9 cellular contexts compared by ENCODE assay signal in the genomic region with DNA sequence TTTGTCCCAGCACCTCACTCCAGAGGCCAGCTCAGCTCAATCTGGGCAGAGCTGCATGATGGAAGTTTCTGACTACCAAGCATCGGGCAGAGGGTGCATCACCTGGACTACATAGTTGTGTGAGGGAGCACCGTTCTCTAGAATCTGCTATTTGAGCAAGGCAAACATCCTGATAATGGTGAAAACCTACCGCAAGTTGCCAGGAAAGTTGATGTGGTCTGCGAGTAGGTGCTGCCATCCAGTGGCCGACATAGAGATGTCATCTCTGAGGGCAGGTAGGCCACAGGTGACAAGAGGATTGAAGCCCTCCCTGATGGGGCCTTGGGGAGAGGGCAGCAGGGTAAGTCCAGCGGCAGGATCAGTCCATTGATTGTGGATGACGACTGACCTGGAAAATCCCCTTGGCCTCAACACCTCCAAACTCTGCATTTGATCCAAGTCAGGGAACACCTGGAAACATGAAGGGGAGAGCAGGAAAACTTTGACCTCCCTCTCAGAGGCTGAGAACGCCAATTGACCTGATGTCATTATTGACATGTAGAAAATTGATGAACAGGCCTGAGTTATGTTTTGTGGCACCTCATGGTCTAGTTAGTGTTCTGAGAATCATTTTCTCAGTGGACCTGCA. TPM values are rescaled to one million over a fixed set of nuclear protein-coding genes. Genes with fewer than 3 reads are reported as not detected.
DNase-seq lines count a peak whose midpoint lies in the region; ATAC-seq and TF ChIP-seq lines count a peak whose summit lies in the region.
"Had no signal": no experiment of that assay in that cellular context is flagged by ENCODE, and none has a peak within 500 bp of the region (broad histone marks: within the 10 kb centered on the region; RNA-seq: fewer than 3 reads in every experiment).

No MANE protein-coding gene starts in this region.

- H3K4me3 ChIP-seq in GM06990 (replicated peaks; ENCODE audit: low read depth, low read length) (no peak overlapping the region), iPS DF 6.9 (ENCODE audit: low read length) (no peak overlapping the region)

- intact Hi-C loops in Right ventricle myocardium superior (cut with DNase I), result no loop called here

- WGBS in iPS DF 6.9 (ENCODE audit: insufficient coverage, insufficient read length), result no CpG with 5 or more reads among the region's 8 CpGs

- no peaks in the 10 kb centered on the region for H3K4me1 ChIP-seq in iPS DF 6.9 (ENCODE audit: control insufficient read depth, insufficient read depth, low read length)

- no peaks in the 10 kb centered on the region for H3K9me3 ChIP-seq in iPS DF 6.9 (ENCODE audit: control insufficient read depth, insufficient read depth, low read length)

- H3K36me3 ChIP-seq in GM06990 (ENCODE audit: control insufficient read depth, insufficient read depth, low read length) (no peaks in the 10 kb centered on the region), iPS DF 6.9 (ENCODE audit: control insufficient read depth, insufficient read depth, low read length) (no peaks in the 10 kb centered on the region)

- ATAC-seq in GM19452 (IDR thresholded peaks at IDR 0.05; ENCODE audit: unreplicated experiment) (peak; percentile 74), Right ventricle myocardium superior (ENCODE audit: poor library complexity) (no peak)

- peak; percentile 75 for TF ChIP-seq CTCF in GM06990 (IDR thresholded peaks at IDR 0.05; ENCODE audit: insufficient read depth, low read length, poor library complexity, severe bottlenecking)

- H3K27me3 ChIP-seq in GM06990 (replicated peaks; ENCODE audit: control insufficient read depth, insufficient read depth, low read length), result no peaks in the 10 kb centered on the region; the same call in 1 of the 2 replicates
- no peaks in the 10 kb centered on the region for H3K27me3 ChIP-seq in iPS DF 6.9 (ENCODE audit: control insufficient read depth, insufficient read depth, low read length)

- no peak overlapping the region for H3K27ac ChIP-seq in iPS DF 6.9 (ENCODE audit: low read length)

- DNase-seq in GM06990 (ENCODE audit: extremely low read depth, insufficient read length) (peak; percentile 12), HK-2 (ENCODE audit: unreplicated experiment) (peak; percentile 46), T-helper 1 cell (peak in 3 of 5 donors; percentile 7 to 38 (median 19)), iPS DF 6.9 (ENCODE audit: low read depth, low spot score) (peak; percentile 64), NCI-H446 treated with DMSO at 0.1 percent for 48 hours (lab: John Stamatoyannopoulos, UW) (no peak), Right ventricle myocardium superior (no peak)
- no peak for DNase-seq in activated CD4-positive, CD25-positive, alpha-beta regulatory T cell (lab: John Stamatoyannopoulos, UW)

RNA-seq across cellular contexts. Expression of a gene that starts 3.9 kb away (rescaled TPM):
- not detected for total RNA-seq in Right ventricle myocardium superior

RNA-seq across cellular contexts. Expression of a gene that starts 34.1 kb away (rescaled TPM):
- total RNA-seq in Right ventricle myocardium superior, result 0.40 TPM
- total RNA-seq: temporal lobe had no signal

Comparison
In these comparisons a context has a peak if more than half of its experiments do, and no peak if none do; other contexts are left out.
1. DNase-seq: peak in GM06990 (single experiment), HK-2 (single experiment), T-helper 1 cell (3 of 5) and iPS DF 6.9 (single experiment); none in activated CD4-positive, CD25-positive, alpha-beta regulatory T cell (0 of 4), NCI-H446 treated with DMSO at 0.1 percent for 48 hours (single experiment) and Right ventricle myocardium superior (single experiment).